ENCODE assay signal across 13 cellular contexts in the genomic region with DNA sequence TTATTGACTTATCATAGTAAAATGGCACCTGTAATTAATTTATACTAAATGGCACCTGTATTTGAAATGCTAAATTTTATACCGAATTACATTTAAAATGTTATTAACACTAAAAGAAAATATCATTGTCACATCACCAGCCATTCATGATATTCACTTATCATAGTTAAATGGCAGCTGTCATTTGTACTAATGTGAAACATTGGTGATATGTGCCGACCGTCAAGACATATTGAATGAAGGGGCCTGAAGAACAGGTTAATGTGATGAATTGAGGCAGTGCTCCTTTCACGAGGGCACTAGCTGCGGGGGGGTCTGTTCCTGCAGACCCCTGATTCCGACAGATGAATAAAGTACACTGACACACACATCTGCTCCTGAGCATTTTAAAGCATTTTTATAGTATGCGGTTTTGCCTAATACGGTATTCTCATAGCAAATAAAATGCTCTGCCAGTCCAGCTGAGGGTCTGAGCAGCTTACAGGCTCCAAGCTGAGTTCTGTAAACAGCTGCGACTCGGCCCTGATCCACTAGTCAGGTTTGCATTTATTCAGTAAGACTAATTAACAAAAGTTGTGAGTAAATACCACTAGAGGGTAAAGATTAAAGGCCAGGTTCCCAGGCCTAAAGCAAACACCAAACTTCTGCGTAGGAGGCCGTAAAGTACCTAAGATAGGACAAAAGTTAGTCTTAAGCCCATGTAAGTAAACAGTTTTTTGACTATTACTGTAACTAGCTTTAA.
"Had no signal": no experiment of that assay in that cellular context is flagged by ENCODE, and none has a peak within 500 bp of the region (broad histone marks: within the 10 kb centered on the region; RNA-seq: fewer than 3 reads in every experiment).

No MANE protein-coding gene starts in this region.

- H3K9me3 ChIP-seq: left lung, spleen, upper lobe of left lung had no signal

- DNase-seq: activated CD4-positive, alpha-beta memory T cell treated with anti-CD3 and anti-CD28 coated beads for 36 hours; activated effector memory CD4-positive, alpha-beta T cell treated with anti-CD3 and anti-CD28 coated beads, Interleukin-2, amount 50 U/mL, for 16 hours; activated T-cell treated with anti-CD3 and anti-CD28 coated beads, Interleukin-2, amount 50 U/mL, for 4 hours; amniotic stem cell; esophagus squamous epithelium; left lung; mesendoderm; spleen; stimulated activated CD4-positive, alpha-beta T cell treated with anti-CD3 and anti-CD28 coated beads, Interleukin-2, amount 100 ng/mL, for 24 hours; stimulated activated naive CD4-positive, alpha-beta T cell; upper lobe of left lung had no signal

- H3K27ac ChIP-seq: esophagus squamous epithelium, foreskin keratinocyte, spleen, upper lobe of left lung had no signal

- H3K4me1 ChIP-seq: esophagus squamous epithelium, left lung, spleen had no signal

- H3K4me3 ChIP-seq: dorsolateral prefrontal cortex, esophagus squamous epithelium, left lung, spleen, upper lobe of left lung had no signal

- H3K27me3 ChIP-seq: dorsolateral prefrontal cortex, esophagus squamous epithelium, foreskin keratinocyte, left lung, spleen, upper lobe of left lung had no signal

- H3K36me3 ChIP-seq: esophagus squamous epithelium, left lung, spleen, upper lobe of left lung had no signal
